Comparison of ENCODE assay signal across 8 cellular contexts in the genomic region with DNA sequence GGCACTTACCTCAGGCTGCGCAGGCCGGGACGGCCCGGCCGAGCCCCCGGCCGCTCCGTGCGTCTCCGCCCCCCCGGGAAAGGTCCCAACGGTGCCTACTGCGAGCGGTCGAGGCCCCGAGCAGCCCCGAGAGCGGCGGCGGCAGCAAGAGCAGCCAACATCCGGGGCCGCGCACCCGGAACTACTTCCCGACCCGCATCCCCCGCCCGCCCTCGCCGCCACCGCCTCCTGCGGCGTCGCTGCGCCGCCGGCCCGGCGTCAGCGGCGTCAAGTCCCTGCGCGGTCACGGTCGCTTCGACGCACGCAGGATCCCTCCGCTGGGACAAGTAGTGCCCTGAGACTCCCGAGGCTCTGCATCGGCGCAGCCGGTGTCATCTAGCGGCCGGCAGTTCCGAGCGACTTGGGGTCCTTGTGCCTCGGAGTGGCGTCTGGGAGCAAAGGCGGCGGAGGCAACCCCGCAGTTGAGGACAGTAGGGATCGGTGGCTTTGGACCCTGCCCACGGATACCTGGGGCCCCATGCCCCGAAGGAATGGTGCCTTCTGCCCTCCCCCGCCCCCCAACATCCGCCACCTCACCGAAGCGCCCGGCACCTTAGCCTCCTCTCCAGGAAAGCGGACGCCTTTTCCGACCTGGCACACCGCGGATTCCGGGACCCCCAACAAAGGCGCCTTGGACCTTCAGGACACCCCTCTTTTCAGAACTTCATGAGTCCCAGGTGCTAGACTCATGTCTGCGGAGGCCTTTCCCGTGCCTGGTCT. TPM values are rescaled to one million over a fixed set of nuclear protein-coding genes. Genes with fewer than 3 reads are reported as not detected.
DNase-seq lines count a peak whose midpoint lies in the region; ATAC-seq, FAIRE-seq and TF ChIP-seq lines count a peak whose summit lies in the region.

A gene (minus strand): TSS at position 186 of the 759 bp plus-strand sequence. CDS start 24,142 bp downstream, outside the sequence.

- peaks cover 2% of the 10 kb centered on the region for H3K4me1 ChIP-seq in fibroblast of lung (ENCODE audit: control insufficient read depth, extremely low read depth, insufficient read depth, low read length)
- peaks cover 16 to 19% of the 10 kb centered on the region in 2 donors for H3K4me1 ChIP-seq in naive thymus-derived CD4-positive, alpha-beta T cell (ENCODE audit: control insufficient read depth in 2 of 2, insufficient read depth in 2 of 2, low read length in 2 of 2)

- peak within 1 kb of the TSS; percentile 92 for H3K9ac ChIP-seq in fibroblast of lung (ENCODE audit: insufficient read depth, low read length)

- peak within 1 kb of the TSS; percentile 91 for H2AFZ ChIP-seq in fibroblast of lung (ENCODE audit: low read length)

- H3K27ac ChIP-seq in KOPT-K1 (ENCODE audit: low read depth, low read length, poor library complexity, severe bottlenecking) (peak within 1 kb of the TSS; percentile 71), fibroblast of lung (ENCODE audit: insufficient read depth, low read length) (peak within 1 kb of the TSS; percentile 82)
- H3K27ac ChIP-seq in naive thymus-derived CD4-positive, alpha-beta T cell (ENCODE audit: low read depth, low read length): peak within 1 kb of the TSS; percentile 90

- POLR2A ChIA-PET in naive thymus-derived CD4-positive, alpha-beta T cell (lab: Charles Lee): interaction anchor here (1.4 to 2.0 kb wide), 4 partner anchors 10 to 122 kb away, joined by 4 to 8 read pairs (median 7); a partner anchor contains a TSS

- H3K27ac Mint-ChIP-seq in activated T-helper 1 cell treated with anti-CD3 and anti-CD28 coated beads, Interleukin-12 subunit alpha, Interleukin-12 subunit beta, Interleukin-2, Interleukin-4 antibody, amounts not matched to agents 30 ng/mL and 10 ng/mL and 1 ng/mL, durations not matched to agents 14 hours and 24 hours and 36 hours: peak within 1 kb of the TSS; percentile 91
- peak within 1 kb of the TSS; percentile 83 to 97 (median 92) for H3K27ac Mint-ChIP-seq in naive thymus-derived CD4-positive, alpha-beta T cell
- peak within 1 kb of the TSS; percentile 87 for H3K27ac Mint-ChIP-seq in stimulated activated memory B cell treated with anti-CD40 and anti-IgM and Interleukin-4, amounts not matched to agents 10 μg/mL and 1 μg/mL and 100 μg/mL, for 72 hours

- CTCF ChIA-PET in naive thymus-derived CD4-positive, alpha-beta T cell (lab: Charles Lee): no interaction called here

- H3K4me1 Mint-ChIP-seq in activated T-helper 1 cell treated with anti-CD3 and anti-CD28 coated beads, Interleukin-12 subunit alpha, Interleukin-12 subunit beta, Interleukin-2, Interleukin-4 antibody, amounts not matched to agents 30 ng/mL and 10 ng/mL and 1 ng/mL, durations not matched to agents 14 hours and 24 hours and 36 hours (ENCODE audit: low read depth): peaks cover 47% of the 10 kb centered on the region
- peaks cover 42 to 65% (median 56%) of the 10 kb centered on the region in 7 donors for H3K4me1 Mint-ChIP-seq in naive thymus-derived CD4-positive, alpha-beta T cell
- H3K4me1 Mint-ChIP-seq in stimulated activated memory B cell treated with anti-CD40 and anti-IgM and Interleukin-4, amounts not matched to agents 10 μg/mL and 1 μg/mL and 100 μg/mL, for 72 hours: peaks cover 61% of the 10 kb centered on the region

- H4K20me1 ChIP-seq in fibroblast of lung (ENCODE audit: control insufficient read depth, extremely low read depth, insufficient read depth, low read length): no peaks in the 10 kb centered on the region

- no peak for FAIRE-seq in RCC 7860 (lab: Jason Lieb, UNC)

- H3K36me3 Mint-ChIP-seq in activated T-helper 1 cell treated with anti-CD3 and anti-CD28 coated beads, Interleukin-12 subunit alpha, Interleukin-12 subunit beta, Interleukin-2, Interleukin-4 antibody, amounts not matched to agents 30 ng/mL and 10 ng/mL and 1 ng/mL, durations not matched to agents 14 hours and 24 hours and 36 hours (ENCODE audit: low read depth): no peaks in the 10 kb centered on the region
- peaks cover 0 to 6% (median 0%) of the 10 kb centered on the region in 5 donors for H3K36me3 Mint-ChIP-seq in naive thymus-derived CD4-positive, alpha-beta T cell
- H3K36me3 Mint-ChIP-seq in stimulated activated memory B cell treated with anti-CD40 and anti-IgM and Interleukin-4, amounts not matched to agents 10 μg/mL and 1 μg/mL and 100 μg/mL, for 72 hours: no peaks in the 10 kb centered on the region

- H3K9me3 Mint-ChIP-seq in activated T-helper 1 cell treated with anti-CD3 and anti-CD28 coated beads, Interleukin-12 subunit alpha, Interleukin-12 subunit beta, Interleukin-2, Interleukin-4 antibody, amounts not matched to agents 30 ng/mL and 10 ng/mL and 1 ng/mL, durations not matched to agents 14 hours and 24 hours and 36 hours: no peaks in the 10 kb centered on the region
- peaks cover 0 to 7% (median 0%) of the 10 kb centered on the region in 11 donors for H3K9me3 Mint-ChIP-seq in naive thymus-derived CD4-positive, alpha-beta T cell
- no peaks in the 10 kb centered on the region for H3K9me3 Mint-ChIP-seq in stimulated activated memory B cell treated with anti-CD40 and anti-IgM and Interleukin-4, amounts not matched to agents 10 μg/mL and 1 μg/mL and 100 μg/mL, for 72 hours

- H3K9me3 ChIP-seq in KOPT-K1 (ENCODE audit: insufficient read depth, low read length, poor library complexity, severe bottlenecking) (no peaks in the 10 kb centered on the region), fibroblast of lung (ENCODE audit: control insufficient read depth, insufficient read depth, low read depth, low read length) (no peaks in the 10 kb centered on the region)
- no peaks in the 10 kb centered on the region for H3K9me3 ChIP-seq in naive thymus-derived CD4-positive, alpha-beta T cell (ENCODE audit: control insufficient read depth in 2 of 3, low read length in 3 of 3)

- H3K4me3 ChIP-seq in fibroblast of lung (replicated peaks in 1 of 4; ENCODE audit: control extremely low read depth in 1 of 4, insufficient read depth in 1 of 4, low read depth in 3 of 4, low read length in 4 of 4): peak within 1 kb of the TSS; percentile 76 to 95 (median 88)
- peak within 1 kb of the TSS; percentile 94 for H3K4me3 ChIP-seq in naive thymus-derived CD4-positive, alpha-beta T cell (ENCODE audit: low read length)

- peak within 1 kb of the TSS; percentile 94 for H3K4me2 ChIP-seq in fibroblast of lung (ENCODE audit: extremely low read depth, insufficient read depth, low read length)

- TF ChIP-seq CTCF in fibroblast of lung (conservative IDR thresholded peaks at IDR 0.05 in 1 of 2, IDR thresholded peaks at IDR 0.05 in 1 of 2; ENCODE audit: low read depth in 1 of 2, low read length in 2 of 2): no peak

- peaks cover 43% of the 10 kb centered on the region for H3K79me2 ChIP-seq in fibroblast of lung (ENCODE audit: control insufficient read depth, insufficient read depth, low read length)

- H3K27me3 ChIP-seq in fibroblast of lung (ENCODE audit: control insufficient read depth, insufficient read depth, low read length): no peaks in the 10 kb centered on the region
- no peaks in the 10 kb centered on the region for H3K27me3 ChIP-seq in naive thymus-derived CD4-positive, alpha-beta T cell (ENCODE audit: control insufficient read depth in 2 of 2, insufficient read depth in 2 of 2, low read length in 2 of 2)

- H3K36me3 ChIP-seq in KOPT-K1 (ENCODE audit: insufficient read depth, low read length): no peaks in the 10 kb centered on the region
- no peaks in the 10 kb centered on the region for H3K36me3 ChIP-seq in fibroblast of lung (ENCODE audit: control insufficient read depth, insufficient read depth, low read length)
- H3K36me3 ChIP-seq in naive thymus-derived CD4-positive, alpha-beta T cell (ENCODE audit: control insufficient read depth in 2 of 3, insufficient read depth in 3 of 3, low read length in 3 of 3): peaks cover 0 to 8% (median 0%) of the 10 kb centered on the region in 3 experiments

- DNase-seq in DMS53 treated with DMSO at 0.1 percent for 48 hours (lab: John Stamatoyannopoulos, UW; ENCODE audit: unreplicated experiment) (peak; percentile 87), RCC 7860 (ENCODE audit: low spot score) (peak; percentile 74), fibroblast of lung (ENCODE audit: low read depth in 2 of 2) (peak; percentile 97)
- DNase-seq in activated T-helper 1 cell treated with anti-CD3 and anti-CD28 coated beads, Interleukin-12 subunit alpha, Interleukin-12 subunit beta, Interleukin-2, Interleukin-4 antibody, amounts not matched to agents 30 ng/mL and 10 ng/mL and 1 ng/mL, durations not matched to agents 14 hours and 24 hours and 36 hours (ENCODE audit: low spot score): peak; percentile 87
- DNase-seq in naive thymus-derived CD4-positive, alpha-beta T cell: peak; percentile 83 to 93 (median 91)

- H3K27me3 Mint-ChIP-seq in activated T-helper 1 cell treated with anti-CD3 and anti-CD28 coated beads, Interleukin-12 subunit alpha, Interleukin-12 subunit beta, Interleukin-2, Interleukin-4 antibody, amounts not matched to agents 30 ng/mL and 10 ng/mL and 1 ng/mL, durations not matched to agents 14 hours and 24 hours and 36 hours (ENCODE audit: insufficient read depth): no peaks in the 10 kb centered on the region
- H3K27me3 Mint-ChIP-seq in naive thymus-derived CD4-positive, alpha-beta T cell: peaks cover 0 to 3% (median 0%) of the 10 kb centered on the region in 5 donors
- H3K27me3 Mint-ChIP-seq in stimulated activated memory B cell treated with anti-CD40 and anti-IgM and Interleukin-4, amounts not matched to agents 10 μg/mL and 1 μg/mL and 100 μg/mL, for 72 hours: no peaks in the 10 kb centered on the region

- intact Hi-C loops in activated T-helper 1 cell treated with anti-CD3 and anti-CD28 coated beads, Interleukin-12 subunit alpha, Interleukin-12 subunit beta, Interleukin-2, Interleukin-4 antibody, amounts not matched to agents 30 ng/mL and 10 ng/mL and 1 ng/mL, durations not matched to agents 14 hours and 24 hours and 36 hours (cut with micrococcal nuclease): loop anchor here (1.0 to 10.0 kb wide), 9 partner anchors 46 to 840 kb away; a partner anchor contains a TSS
- intact Hi-C loops in naive thymus-derived CD4-positive, alpha-beta T cell (cut with micrococcal nuclease): loop anchor here (1.0 to 5.0 kb wide), 19 partner anchors 14 to 837 kb away; a partner anchor contains a TSS

- peak within 1 kb of the TSS; percentile 90 for H3K4me3 Mint-ChIP-seq in activated T-helper 1 cell treated with anti-CD3 and anti-CD28 coated beads, Interleukin-12 subunit alpha, Interleukin-12 subunit beta, Interleukin-2, Interleukin-4 antibody, amounts not matched to agents 30 ng/mL and 10 ng/mL and 1 ng/mL, durations not matched to agents 14 hours and 24 hours and 36 hours
- H3K4me3 Mint-ChIP-seq in naive thymus-derived CD4-positive, alpha-beta T cell: peak within 1 kb of the TSS; percentile 84 to 96 (median 94)
- peak within 1 kb of the TSS; percentile 95 for H3K4me3 Mint-ChIP-seq in stimulated activated memory B cell treated with anti-CD40 and anti-IgM and Interleukin-4, amounts not matched to agents 10 μg/mL and 1 μg/mL and 100 μg/mL, for 72 hours

- peak; percentile 78 for ATAC-seq in GM21737 (IDR thresholded peaks at IDR 0.05; ENCODE audit: unreplicated experiment)
- peak; percentile 96 for ATAC-seq in naive thymus-derived CD4-positive, alpha-beta T cell
- peak; percentile 95 for ATAC-seq in stimulated activated memory B cell treated with anti-CD40 and anti-IgM and Interleukin-4, amounts not matched to agents 10 μg/mL and 1 μg/mL and 100 μg/mL, for 72 hours

RNA-seq across cellular contexts. Expression of the gene that starts here (rescaled TPM):
- total RNA-seq in activated T-helper 1 cell treated with anti-CD3 and anti-CD28 coated beads, Interleukin-12 subunit alpha, Interleukin-12 subunit beta, Interleukin-2, Interleukin-4 antibody, amounts not matched to agents 30 ng/mL and 10 ng/mL and 1 ng/mL, durations not matched to agents 14 hours and 24 hours and 36 hours: 50.1 and 51.6 TPM in 2 replicates
- 15.2 and 22.6 TPM in 2 replicates for total RNA-seq in fibroblast of lung
- 29.5 and 31.1 TPM in 2 replicates for polyA plus RNA-seq in fibroblast of lung
- 14.0 and 14.2 TPM in 2 replicates for polyA plus RNA-seq in fibroblast of lung (2012)
- polyA minus RNA-seq in fibroblast of lung (ENCODE audit: low replicate concordance): 19.5 and 22.7 TPM in 2 replicates
- 10 to 100 TPM; 59.5 to 93.3 (median 76.5) TPM for total RNA-seq in naive thymus-derived CD4-positive, alpha-beta T cell
- polyA plus RNA-seq in naive thymus-derived CD4-positive, alpha-beta T cell: 10 to 100 TPM; 38.9 to 41.6 TPM

Comparison
In these comparisons a context has a peak if more than half of its experiments do, and no peak if none do; other contexts are left out.
1. Peak in every context shown above with its lines: DNase-seq, ATAC-seq, H3K4me3 ChIP-seq and H3K27ac ChIP-seq.